In genomic region chr12:6662602-6662905, GRCh38 we compare ENCODE assay signal across 1 cellular context.
TF ChIP-seq lines count a peak whose summit lies in the region.

No MANE protein-coding gene starts in this region.

TF ChIP-seq in A549, 52 proteins besides CTCF, POLR2A, EP300 and RAD21:
- TF ChIP-seq NFE2L2 (conservative IDR thresholded peaks at IDR 0.05; ENCODE audit: low read length) (no peak), HDAC2 (IDR thresholded peaks at IDR 0.05) (no peak), TFCP2L1 (CRISPR knock-in tag; IDR thresholded peaks at IDR 0.05) (0 out of 2 replicates have a peak, but pooled peaks have one; percentile 12), ZSCAN20 (CRISPR knock-in tag; IDR thresholded peaks at IDR 0.05) (no peak)
